In the genomic region with DNA sequence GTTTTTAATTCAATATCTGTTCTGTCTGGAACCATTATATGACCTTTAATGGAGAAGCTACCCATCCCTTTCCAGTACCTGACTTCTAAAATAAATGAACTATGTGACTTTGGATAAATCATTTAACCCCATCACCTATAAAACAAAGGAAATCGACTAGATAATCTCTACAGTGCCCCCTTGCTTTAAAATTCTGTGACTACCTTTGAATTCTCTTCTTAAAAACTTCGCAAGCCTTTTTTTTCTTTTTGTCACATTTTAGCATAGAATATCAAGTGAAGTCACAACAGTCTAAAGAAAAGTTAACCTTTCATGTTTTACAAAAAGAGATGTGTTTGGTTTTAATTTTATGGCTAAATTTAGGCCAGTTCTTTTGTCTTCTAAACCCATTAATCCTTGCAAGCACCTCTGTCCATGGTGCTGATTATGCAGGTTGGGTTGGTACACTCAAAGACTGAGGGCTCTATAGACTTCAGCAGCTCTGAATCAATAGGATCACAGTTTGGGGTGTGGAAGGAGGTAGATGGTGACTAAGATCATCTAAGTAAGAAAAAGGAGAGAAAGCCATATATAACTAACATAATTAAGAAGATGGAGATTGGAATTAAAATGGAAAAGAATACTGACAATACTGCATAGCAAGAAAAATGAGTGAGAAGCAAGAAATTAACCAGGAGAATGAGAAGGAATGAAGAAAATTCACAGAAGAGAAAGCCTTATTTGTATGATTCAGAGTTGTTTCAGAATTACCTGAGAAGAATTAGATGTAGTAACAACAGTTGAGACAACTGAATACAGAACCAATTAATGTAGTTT, we compare ENCODE assay signal across 1 cellular context.
TF ChIP-seq lines count a peak whose summit lies in the region.

No MANE protein-coding gene starts in this region.

TF ChIP-seq in A549, 52 proteins besides CTCF, POLR2A, EP300 and RAD21 (continued from another document):
- TF ChIP-seq REST (IDR thresholded peaks at IDR 0.05), result peak; percentile 94
- no peak for TF ChIP-seq JUN (IDR thresholded peaks at IDR 0.05)
- no peak for TF ChIP-seq HEYL (CRISPR knock-in tag; IDR thresholded peaks at IDR 0.05)
- TF ChIP-seq, protein P1, sequence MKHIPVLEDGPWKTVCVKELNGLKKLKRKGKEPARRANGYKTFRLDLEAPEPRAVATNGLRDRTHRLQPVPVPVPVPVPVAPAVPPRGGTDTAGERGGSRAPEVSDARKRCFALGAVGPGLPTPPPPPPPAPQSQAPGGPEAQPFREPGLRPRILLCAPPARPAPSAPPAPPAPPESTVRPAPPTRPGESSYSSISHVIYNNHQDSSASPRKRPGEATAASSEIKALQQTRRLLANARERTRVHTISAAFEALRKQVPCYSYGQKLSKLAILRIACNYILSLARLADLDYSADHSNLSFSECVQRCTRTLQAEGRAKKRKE (CRISPR knock-in tag; IDR thresholded peaks at IDR 0.05; ENCODE audit: low read depth), result no peak
